1 cellular context compared by ENCODE assay signal in genomic region chr16:89413811-89414585, GRCh38.
TF ChIP-seq lines count a peak whose summit lies in the region.

No MANE protein-coding gene starts in this region.

TF ChIP-seq in WTC11, 78 proteins besides CTCF, POLR2A, EP300 and RAD21 (continued from another document):
- TF ChIP-seq STAT6 (CRISPR knock-in tag; conservative IDR thresholded peaks at IDR 0.05; ENCODE audit: low read depth) (no peak), ATF6 (CRISPR knock-in tag; IDR thresholded peaks at IDR 0.05) (no peak)
TF ChIP-seq in WTC11: peak in this region for 0.
